9 cellular contexts compared by ENCODE assay signal in the genomic region with DNA sequence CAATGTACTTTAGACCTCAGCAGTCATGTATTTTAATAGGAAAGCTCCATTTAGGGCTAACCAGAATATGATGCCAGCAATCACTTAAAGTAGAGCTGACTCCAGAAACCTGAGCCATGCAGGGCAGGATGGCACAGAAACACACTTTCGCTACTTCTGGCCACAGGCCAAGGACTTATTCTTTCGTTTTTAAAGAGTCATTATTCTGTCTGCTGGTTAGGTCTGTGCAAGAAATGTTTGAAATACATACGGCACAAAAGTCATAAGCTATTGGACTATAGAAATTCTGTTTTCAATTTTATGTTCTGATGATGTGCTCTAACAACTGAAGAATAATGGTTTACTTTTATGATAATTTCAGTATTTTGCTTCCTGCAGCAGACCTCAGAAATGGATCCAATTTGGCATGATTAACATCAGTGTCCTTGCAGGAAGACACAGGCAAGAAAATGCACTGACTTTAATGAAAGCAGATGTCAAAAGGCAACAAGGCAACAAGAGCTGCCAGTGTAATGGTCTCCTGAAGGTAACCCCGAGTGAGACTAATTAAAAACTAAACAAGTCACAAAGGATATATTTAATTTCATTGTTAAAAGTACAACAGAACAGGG.
DNase-seq lines count a peak whose midpoint lies in the region; ATAC-seq, FAIRE-seq and TF ChIP-seq lines count a peak whose summit lies in the region.
"Had no signal": no experiment of that assay in that cellular context is flagged by ENCODE, and none has a peak within 500 bp of the region (broad histone marks: within the 10 kb centered on the region; RNA-seq: fewer than 3 reads in every experiment).

No MANE protein-coding gene starts in this region.

- no peak overlapping the region for H3K9ac ChIP-seq in colonic mucosa (ENCODE audit: low read depth in 2 of 2, low read length in 2 of 2)

- no peaks in the 10 kb centered on the region for H3K36me3 ChIP-seq in colonic mucosa
- H3K36me3 ChIP-seq in pancreas, result no peaks in the 10 kb centered on the region
- no peaks in the 10 kb centered on the region for H3K36me3 ChIP-seq in Caco-2 (ENCODE audit: control insufficient read depth, insufficient read depth, low read length)

- peak in 3 of 4 donors; percentile 32 to 52 (median 48) for ATAC-seq in pancreas

- peak overlapping the region; percentile 3 for H3K4me3 ChIP-seq in colonic mucosa
- peak overlapping the region in 2 of 4 donors; percentile 7 to 13 for H3K4me3 ChIP-seq in pancreas
- H3K4me3 ChIP-seq in Caco-2 (ENCODE audit: low read depth, low read length), result no peak overlapping the region

- WGBS in pancreas, 2 donors, result 26 to 38% methylated on average over 4 of the region's 4 CpGs

- POLR2A ChIA-PET in Caco-2 (lab: Charles Lee), result no interaction called here

- H3K9me3 ChIP-seq in colonic mucosa, result no peaks in the 10 kb centered on the region
- no peaks in the 10 kb centered on the region for H3K9me3 ChIP-seq in pancreas
- H3K9me3 ChIP-seq in Caco-2, result no peaks in the 10 kb centered on the region

- H3K4me3 Mint-ChIP-seq in Caco-2 (ENCODE audit: unreplicated experiment), result no peak overlapping the region

- H3K4me1 ChIP-seq in colonic mucosa (no peaks in the 10 kb centered on the region), pancreas (peaks cover 0 to 6% (median 0%) of the 10 kb centered on the region in 3 donors), Caco-2 (no peaks in the 10 kb centered on the region)

- peak; percentile 24 for DNase-seq in COLO829 (ENCODE audit: low spot score)
- DNase-seq in NCI-H2107 (lab: John Stamatoyannopoulos, UW), result peak; percentile 70
- no peak for DNase-seq in colonic mucosa
- no peak for DNase-seq in pancreas
- no peak for DNase-seq in activated CD4-positive, CD25-positive, alpha-beta regulatory T cell treated with anti-CD3 and anti-CD28 coated beads, Interleukin-2, amount 50 U/mL, for 72 hours
- DNase-seq in Caco-2, result no peak
- DNase-seq in germinal center (ENCODE audit: low spot score), result no peak
- no peak for DNase-seq in NCI-H1930 (lab: John Stamatoyannopoulos, UW)
- DNase-seq: SHP77 had no signal

- H3K9me3 Mint-ChIP-seq in Caco-2 (ENCODE audit: unreplicated experiment), result no peaks in the 10 kb centered on the region

- CTCF ChIA-PET in Caco-2 (lab: Charles Lee), result interaction anchor here (1.0 kb wide), 1 partner anchor 181 kb away, joined by 3 read pairs; no protein-coding TSS in a partner anchor

- no peak for TF ChIP-seq CTCF in colonic mucosa (IDR thresholded peaks at IDR 0.05)
- TF ChIP-seq CTCF in pancreas (IDR thresholded peaks at IDR 0.05), result no peak
- TF ChIP-seq CTCF in Caco-2 (IDR thresholded peaks at IDR 0.05; ENCODE audit: insufficient read depth in 1 of 2, low read depth in 1 of 2, low read length in 1 of 2, severe bottlenecking in 1 of 2, unreplicated experiment in 1 of 2), result no peak

- no peaks in the 10 kb centered on the region for H3K27me3 ChIP-seq in colonic mucosa
- H3K27me3 ChIP-seq in pancreas, result no peaks in the 10 kb centered on the region
- no peaks in the 10 kb centered on the region for H3K27me3 ChIP-seq in Caco-2 (replicated peaks; ENCODE audit: control insufficient read depth, insufficient read depth, low read length)

- no TSS peak for BruUV-seq in Caco-2 (replicated peaks; lab: Mats Ljungman, UMichigan)

- no peaks in the 10 kb centered on the region for H3K36me3 Mint-ChIP-seq in Caco-2 (ENCODE audit: insufficient read depth, unreplicated experiment)

- H3K27ac ChIP-seq in colonic mucosa (no peak overlapping the region), pancreas (no peak overlapping the region)

- peaks cover 8% of the 10 kb centered on the region for H3K27me3 Mint-ChIP-seq in Caco-2 (ENCODE audit: insufficient read depth, unreplicated experiment)

- no peaks in the 10 kb centered on the region for H3K4me1 Mint-ChIP-seq in Caco-2 (ENCODE audit: low read depth, unreplicated experiment)

- H3K27ac Mint-ChIP-seq in Caco-2 (ENCODE audit: unreplicated experiment), result no peak overlapping the region

- intact Hi-C loops in colonic mucosa (cut with DNase I), result no loop called here
- intact Hi-C loops in pancreas (cut with DNase I), result no loop called here
- intact Hi-C loops in Caco-2 (cut with micrococcal nuclease; ENCODE audit: unreplicated experiment), result no loop called here

- FAIRE-seq in pancreas (lab: Jason Lieb, UNC), result no peak

Comparison
In these comparisons a context has a peak if more than half of its experiments do, and no peak if none do; other contexts are left out.
1. DNase-seq: peak in COLO829 (single experiment) and NCI-H2107 (single experiment); none in colonic mucosa (single experiment), pancreas (0 of 6), activated CD4-positive, CD25-positive, alpha-beta regulatory T cell treated with anti-CD3 and anti-CD28 coated beads, Interleukin-2, amount 50 U/mL, for 72 hours (single experiment), Caco-2 (0 of 2), germinal center (single experiment) and NCI-H1930 (0 of 2).